In genomic region chr10:72356987-72357386, GRCh38 we compare ENCODE assay signal across 22 cellular contexts. TPM values are rescaled to one million over a fixed set of nuclear protein-coding genes. Genes with fewer than 3 reads are reported as not detected.
A peak's percentile ranks its signal among the peaks of the same experiment; 100 is the strongest.
DNase-seq lines count a peak whose midpoint lies in the region; ATAC-seq and TF ChIP-seq lines count a peak whose summit lies in the region.
"Had no signal": no experiment of that assay in that cellular context is flagged by ENCODE, and none has a peak within 500 bp of the region (broad histone marks: within the 10 kb centered on the region; RNA-seq: fewer than 3 reads in every experiment).

No MANE protein-coding gene starts in this region.

- no peak overlapping the region for H3K4me2 ChIP-seq in PC-3 (ENCODE audit: low read length)
- H3K4me2 ChIP-seq: A549; BLaER1 treated with 17β-estradiol and CSF1 and Interleukin-3, amounts not matched to agents 10 nM and 100 nM had no signal

- H2AFZ ChIP-seq in PC-3 (ENCODE audit: low read length) = no peak overlapping the region

- H3K9me3 ChIP-seq in PC-3 (ENCODE audit: low read length) = no peaks in the 10 kb centered on the region
- H3K9me3 ChIP-seq: A549; BE2C; BLaER1 treated with 17β-estradiol and CSF1 and Interleukin-3, amounts not matched to agents 10 nM and 100 nM; HAP-1 had no signal

- H3K27ac Mint-ChIP-seq in activated naive CD4-positive, alpha-beta T cell treated with anti-CD3 and anti-CD28 coated beads, Interleukin-2, amount 50 U/mL, for 24 hours = peak overlapping the region; percentile 47
- H3K27ac Mint-ChIP-seq in nephron progenitor cell = peak overlapping the region; percentile 11
- H3K27ac Mint-ChIP-seq: CD14-positive monocyte; CD4-positive, alpha-beta T cell had no signal

- H3K36me3 Mint-ChIP-seq in activated naive CD4-positive, alpha-beta T cell treated with anti-CD3 and anti-CD28 coated beads, Interleukin-2, amount 50 U/mL, for 24 hours = peaks cover 3% of the 10 kb centered on the region
- peaks cover 12% of the 10 kb centered on the region for H3K36me3 Mint-ChIP-seq in nephron progenitor cell (ENCODE audit: low read depth)

- no peaks in the 10 kb centered on the region for H3F3A ChIP-seq in PC-3 (ENCODE audit: low read length, unreplicated experiment)

- ATAC-seq in PC-3 (no peak), GM21529 (IDR thresholded peaks at IDR 0.05; ENCODE audit: unreplicated experiment) (no peak)
- ATAC-seq: A549 had no signal

- no peak overlapping the region for H3K4me3 ChIP-seq in PC-3 (ENCODE audit: low read length)
- H3K4me3 ChIP-seq: A549; BLaER1 treated with 17β-estradiol and CSF1 and Interleukin-3, amounts not matched to agents 10 nM and 100 nM; HAP-1 had no signal

- DNase-seq in activated naive CD4-positive, alpha-beta T cell (lab: John Stamatoyannopoulos, UW) = no peak
- DNase-seq in OCI-M1 (lab: John Stamatoyannopoulos, UW) (peak; percentile 32), nephron progenitor cell (no peak), NCI-H2227 (lab: John Stamatoyannopoulos, UW; ENCODE audit: unreplicated experiment) (no peak), PC-3 (no peak)
- DNase-seq: 8988T; ACHN; AML-193; BE2C; Calu3; CD4-positive, alpha-beta T cell; COR-L47; DMS53; DMS79 treated with DMSO at 0.1 percent for 48 hours; GF-D8; GOT3 had no signal

- CTCF ChIA-PET in PC-3 (lab: Charles Lee) = no interaction called here

- no peaks in the 10 kb centered on the region for H4K20me1 ChIP-seq in PC-3 (ENCODE audit: low read length)

- peaks cover 23% of the 10 kb centered on the region for H3K79me2 ChIP-seq in PC-3 (ENCODE audit: low read length)

- H3K9me3 Mint-ChIP-seq in activated naive CD4-positive, alpha-beta T cell treated with anti-CD3 and anti-CD28 coated beads, Interleukin-2, amount 50 U/mL, for 24 hours = no peaks in the 10 kb centered on the region
- H3K9me3 Mint-ChIP-seq in nephron progenitor cell = peaks cover 6% of the 10 kb centered on the region
- H3K9me3 Mint-ChIP-seq: CD14-positive monocyte; CD4-positive, alpha-beta T cell had no signal

- H3K9me2 ChIP-seq in PC-3 (replicated peaks; ENCODE audit: low read length) = no peaks in the 10 kb centered on the region

- TF ChIP-seq CTCF in nephron progenitor cell (IDR thresholded peaks at IDR 0.05) = no peak
- TF ChIP-seq CTCF in PC-3 (conservative IDR thresholded peaks at IDR 0.05; ENCODE audit: low read depth, low read length) = no peak

- no peak overlapping the region for H3K9ac ChIP-seq in PC-3 (ENCODE audit: low read length)
- H3K9ac ChIP-seq: BLaER1 treated with 17β-estradiol and CSF1 and Interleukin-3, amounts not matched to agents 10 nM and 100 nM had no signal

- intact Hi-C loops in PC-3 (cut with micrococcal nuclease) = no loop called here

- no peak overlapping the region for H3K27ac ChIP-seq in PC-3 (ENCODE audit: low read length)
- H3K27ac ChIP-seq: A549; BLaER1 treated with 17β-estradiol and CSF1 and Interleukin-3, amounts not matched to agents 10 nM and 100 nM had no signal

- no peaks in the 10 kb centered on the region for H3K27me3 ChIP-seq in PC-3 (ENCODE audit: low read length)
- H3K27me3 ChIP-seq: BE2C; BLaER1 treated with 17β-estradiol and CSF1 and Interleukin-3, amounts not matched to agents 10 nM and 100 nM had no signal

- POLR2A ChIA-PET in PC-3 (lab: Charles Lee; ENCODE audit: unreplicated experiment) = no interaction called here

- H3K4me3 Mint-ChIP-seq in activated naive CD4-positive, alpha-beta T cell treated with anti-CD3 and anti-CD28 coated beads, Interleukin-2, amount 50 U/mL, for 24 hours = no peak overlapping the region
- no peak overlapping the region for H3K4me3 Mint-ChIP-seq in nephron progenitor cell
- H3K4me3 Mint-ChIP-seq: CD14-positive monocyte had no signal

- peaks cover 9% of the 10 kb centered on the region for H3K4me1 ChIP-seq in PC-3 (ENCODE audit: insufficient read depth, low read length)
- H3K4me1 ChIP-seq: BE2C had no signal

- H3K36me3 ChIP-seq in PC-3 (ENCODE audit: low read depth, low read length) = no peaks in the 10 kb centered on the region
- H3K36me3 ChIP-seq: BE2C, HAP-1 had no signal

- no TSS peak for BruUV-seq in PC-3 (replicated peaks; lab: Mats Ljungman, UMichigan)

- H3K27me3 Mint-ChIP-seq in activated naive CD4-positive, alpha-beta T cell treated with anti-CD3 and anti-CD28 coated beads, Interleukin-2, amount 50 U/mL, for 24 hours = no peaks in the 10 kb centered on the region
- peaks cover 12% of the 10 kb centered on the region for H3K27me3 Mint-ChIP-seq in nephron progenitor cell (ENCODE audit: low read depth, poor library complexity)
- H3K27me3 Mint-ChIP-seq: CD4-positive, alpha-beta T cell had no signal

- peaks cover 31% of the 10 kb centered on the region for H3K4me1 Mint-ChIP-seq in activated naive CD4-positive, alpha-beta T cell treated with anti-CD3 and anti-CD28 coated beads, Interleukin-2, amount 50 U/mL, for 24 hours
- peaks cover 28% of the 10 kb centered on the region for H3K4me1 Mint-ChIP-seq in nephron progenitor cell

RNA-seq across cellular contexts. Expression of gene DNAJB12, which starts 2.3 kb away (rescaled TPM):
- 25.7 and 30.9 TPM in 2 replicates for total RNA-seq in PC-3 (2014; rRNA removed)
